Comparison of ENCODE assay signal across 16 cellular contexts in the genomic region with DNA sequence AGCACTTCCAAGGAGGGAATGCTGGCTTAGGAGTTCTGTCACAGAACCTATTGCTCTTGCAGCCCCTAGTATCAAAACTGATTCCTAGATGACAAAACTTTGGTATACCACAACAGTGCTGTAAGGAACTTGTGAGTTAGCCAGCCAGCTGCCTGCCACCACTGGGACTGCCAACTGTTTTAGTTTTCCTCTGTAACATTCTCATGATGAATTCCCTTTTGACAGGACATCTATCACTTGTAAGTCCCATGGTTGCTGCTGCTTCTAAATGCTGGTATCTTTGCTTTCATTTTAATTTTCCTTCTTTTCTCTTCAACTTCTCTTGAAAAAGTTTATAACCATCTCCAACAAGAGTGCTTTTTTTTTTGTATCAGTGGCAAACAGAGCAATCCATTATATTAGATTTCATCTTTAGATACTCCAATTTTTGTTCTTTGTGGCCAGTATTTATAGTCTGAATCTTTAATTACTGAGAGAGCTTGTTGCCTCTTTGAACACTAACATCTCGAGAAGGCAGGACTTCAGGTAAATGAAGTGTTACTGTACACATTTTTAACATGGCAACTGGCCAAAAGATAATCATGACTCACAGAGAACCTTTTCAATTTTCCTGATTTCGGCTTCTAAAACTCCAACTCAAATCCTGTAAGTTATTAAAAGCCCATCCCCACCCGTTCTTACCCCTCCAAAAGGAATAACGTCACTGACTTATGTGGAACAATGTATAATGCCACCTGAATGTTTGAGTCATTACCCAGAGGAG.
"Had no signal": no experiment of that assay in that cellular context is flagged by ENCODE, and none has a peak within 500 bp of the region (broad histone marks: within the 10 kb centered on the region; RNA-seq: fewer than 3 reads in every experiment).

No MANE protein-coding gene starts in this region.

- H3K4me1 ChIP-seq: lower lobe of right lung, testis, upper lobe of right lung had no signal

- H3K9me3 ChIP-seq: lower lobe of right lung, testis, upper lobe of right lung had no signal

- H3K27me3 ChIP-seq: testis, upper lobe of right lung had no signal

- H3K27ac ChIP-seq: coronary artery, epithelial cell of prostate, lower lobe of right lung, testis, upper lobe of right lung had no signal

- DNase-seq: activated B cell treated with CpG ODN at 0.5 μM for 24 hours; activated CD4-positive, alpha-beta T cell treated with anti-CD3 and anti-CD28 coated beads, Interleukin-2, amount 10 ng/mL, durations not matched to agents 7 days and 5 days; activated gamma-delta T cell; activated T-cell treated with anti-CD3 and anti-CD28 coated beads, Interleukin-2, amount 50 U/mL, for 24 hours; aorta; caudate nucleus; effector CD8-positive, alpha-beta T cell; hippocampal formation; lower lobe of right lung; stimulated activated CD4-positive, alpha-beta T cell treated with anti-CD3 and anti-CD28 coated beads, Interleukin-4, amount 100 ng/mL, for 1 hour; stimulated activated CD8-positive, alpha-beta memory T cell treated with anti-CD3 and anti-CD28 coated beads, Interleukin-4, amount 100 ng/mL, for 48 hours; stimulated activated naive CD8-positive, alpha-beta T cell treated with anti-CD3 and anti-CD28 coated beads, Interleukin-15, amount 100 ng/mL, for 72 hours; testis; upper lobe of right lung had no signal

- ATAC-seq: lower lobe of right lung, upper lobe of right lung had no signal

- H3K4me3 ChIP-seq: coronary artery, lower lobe of right lung, testis, upper lobe of right lung had no signal
